In genomic region chr11:90722552-90723190, GRCh38 we compare ENCODE assay signal across 25 cellular contexts.
A peak's percentile ranks its signal among the peaks of the same experiment; 100 is the strongest.
DNase-seq lines count a peak whose midpoint lies in the region; ATAC-seq, FAIRE-seq and TF ChIP-seq lines count a peak whose summit lies in the region.
"Had no signal": no experiment of that assay in that cellular context is flagged by ENCODE, and none has a peak within 500 bp of the region (broad histone marks: within the 10 kb centered on the region; RNA-seq: fewer than 3 reads in every experiment).

No MANE protein-coding gene starts in this region.

- TF ChIP-seq RAD21 in GM12878 (IDR thresholded peaks at IDR 0.05; ENCODE audit: insufficient read depth, low read depth, low read length): no peak

- no peaks in the 10 kb centered on the region for H3K27me3 ChIP-seq in GM12878 (replicated peaks in 1 of 2; ENCODE audit: control insufficient read depth in 2 of 2, insufficient read depth in 2 of 2, low read length in 1 of 2)
- H3K27me3 ChIP-seq in right cardiac atrium (ENCODE audit: control insufficient read depth, insufficient read depth): no peaks in the 10 kb centered on the region
- H3K27me3 ChIP-seq: neutrophil, Peyer's patch had no signal

- H3K79me2 ChIP-seq in GM12878 (ENCODE audit: control insufficient read depth, insufficient read depth, low read length): no peaks in the 10 kb centered on the region

- H3K9ac ChIP-seq in GM12878 (ENCODE audit: control insufficient read depth, insufficient read depth, low read length): no peak overlapping the region

- TF ChIP-seq CTCF in NB4 (IDR thresholded peaks at IDR 0.05; ENCODE audit: low read depth, low read length) (no peak), GM12878 (IDR thresholded peaks at IDR 0.05 in 2 of 3, conservative IDR thresholded peaks at IDR 0.05 in 1 of 3; ENCODE audit: control insufficient read depth in 2 of 3, extremely low read depth in 1 of 3, insufficient read depth in 1 of 3, low read depth in 3 of 3, low read length in 3 of 3) (no peak), lower leg skin (IDR thresholded peaks at IDR 0.05) (no peak)

- H3K27ac ChIP-seq in GM12878 (ENCODE audit: control insufficient read depth, insufficient read depth) (no peak overlapping the region), right cardiac atrium (ENCODE audit: low read length) (no peak overlapping the region)
- H3K27ac ChIP-seq: neutrophil, Peyer's patch, thoracic aorta, VCaP had no signal

- FAIRE-seq in GM12878 (lab: Jason Lieb, UNC): no peak
- FAIRE-seq: A204.1, colon, endometrium had no signal

- H4K20me1 ChIP-seq in GM12878 (ENCODE audit: control insufficient read depth, insufficient read depth): no peaks in the 10 kb centered on the region

- no peaks in the 10 kb centered on the region for H3K4me1 ChIP-seq in GM12878 (ENCODE audit: control insufficient read depth, insufficient read depth, low read length)
- no peaks in the 10 kb centered on the region for H3K4me1 ChIP-seq in right cardiac atrium (ENCODE audit: control insufficient read depth, insufficient read depth, low read length)
- H3K4me1 ChIP-seq: Peyer's patch had no signal

- RAD21 ChIA-PET in GM12878 (lab: Charles Lee; ENCODE audit: unreplicated experiment): interaction anchor here (0.6 kb wide), 1 partner anchor 82 kb away, joined by 4 read pairs; no protein-coding TSS in a partner anchor

- TF ChIP-seq POLR2A in NB4 (IDR thresholded peaks at IDR 0.05; ENCODE audit: extremely low read depth, insufficient read length) (no peak), GM12878 (IDR thresholded peaks at IDR 0.05; ENCODE audit: low read depth, low read length) (no peak), lower leg skin (IDR thresholded peaks at IDR 0.05) (no peak)

- POLR2A ChIA-PET in GM12878 (lab: Charles Lee): no interaction called here

- H3K4me3 ChIP-seq in NB4 (ENCODE audit: low read depth, low read length) (no peak overlapping the region), GM12878 (no peak overlapping the region), skeletal muscle cell (ENCODE audit: low read depth, low read length) (no peak overlapping the region), lower leg skin (ENCODE audit: low read depth, poor library complexity, severe bottlenecking) (no peak overlapping the region), right cardiac atrium (ENCODE audit: low read length) (no peak overlapping the region)
- H3K4me3 ChIP-seq: Peyer's patch, thoracic aorta had no signal

- TF ChIP-seq EP300 in GM12878 (IDR thresholded peaks at IDR 0.05; ENCODE audit: borderline replicate concordance in 1 of 2, control insufficient read depth in 1 of 2, low read depth in 2 of 2, low read length in 2 of 2): no peak

- DNase-seq in NCI-H748 (lab: John Stamatoyannopoulos, UW; ENCODE audit: unreplicated experiment) (peak; percentile 45), NCI-H748 treated with DMSO at 0.1 percent for 48 hours (lab: John Stamatoyannopoulos, UW) (no peak), NB4 (ENCODE audit: low read depth) (peak; percentile 51), GM12878 (ENCODE audit: low read depth, low spot score) (no peak), skeletal muscle cell (ENCODE audit: low read depth) (peak; percentile 4), lower leg skin (ENCODE audit: low spot score in 2 of 2) (no peak), right cardiac atrium (no peak)
- DNase-seq: activated CD4-positive, alpha-beta memory T cell treated with anti-CD3 and anti-CD28 coated beads, Interleukin-2, amount 10 ng/mL, durations not matched to agents 7 days and 5 days; activated T-cell treated with anti-CD3 and anti-CD28 coated beads, Interleukin-2, amount 50 U/mL, for 24 hours; CD4-positive, CD25-positive, alpha-beta regulatory T cell; HCEC 1CT; IMR-90; left cardiac atrium; midbrain; NCI-H1092; Peyer's patch; stimulated activated CD4-positive, alpha-beta T cell treated with anti-CD3 and anti-CD28 coated beads, Interleukin-15, amount 100 ng/mL, for 24 hours had no signal

- BruUV-seq in GM12878 (replicated peaks; lab: Mats Ljungman, UMichigan): no TSS peak

- H3K9me3 ChIP-seq in GM12878 (replicated peaks; ENCODE audit: control insufficient read depth, insufficient read depth, low read length) (no peaks in the 10 kb centered on the region; the same call in 2 of the 3 replicates), right cardiac atrium (ENCODE audit: control insufficient read depth, low read length) (no peaks in the 10 kb centered on the region)
- H3K9me3 ChIP-seq: neutrophil, Peyer's patch, thoracic aorta had no signal

- ATAC-seq in GM12878 (peak; percentile 62), GM21390 (IDR thresholded peaks at IDR 0.05; ENCODE audit: unreplicated experiment) (no peak), right cardiac atrium (no peak)
- ATAC-seq: left cardiac atrium; stimulated activated effector memory CD8-positive, alpha-beta T cell treated with anti-CD3 and anti-CD28 coated beads, Interleukin-12 subunit alpha, Interleukin-12 subunit beta, amount 100 ng/mL, for 72 hours had no signal

- H3K4me2 ChIP-seq in GM12878 (ENCODE audit: control insufficient read depth, insufficient read depth): 0 out of 2 replicates have a peak overlapping the region, but pooled peaks have one; percentile 9

- no peaks in the 10 kb centered on the region for H3K36me3 ChIP-seq in GM12878 (ENCODE audit: control insufficient read depth in 2 of 2, insufficient read depth in 2 of 2, low read length in 1 of 2)
- H3K36me3 ChIP-seq: neutrophil, Peyer's patch, thoracic aorta had no signal

- no peak overlapping the region for H2AFZ ChIP-seq in GM12878 (ENCODE audit: control insufficient read depth, low read depth, low read length)

- WGBS in GM12878 (ENCODE audit: insufficient coverage, insufficient replicate concordance, low lambda C conversion rate, missing lambda C conversion rate): 48% methylated on average over 3 of the region's 3 CpGs
- 67 to 77% methylated on average over 3 of the region's 3 CpGs for WGBS in lower leg skin, 2 donors
- 70% methylated on average over 3 of the region's 3 CpGs for WGBS in right cardiac atrium

- CTCF ChIA-PET in GM12878 (lab: Yijun Ruan, JAX): no interaction called here

- intact Hi-C loops in GM12878 (cut with micrococcal nuclease; ENCODE audit: unreplicated experiment) (no loop called here), lower leg skin (cut with DNase I; ENCODE audit: low total_unique reads) (no loop called here), right cardiac atrium (cut with DNase I) (no loop called here)

- in situ Hi-C loops in GM12878 (cut with MboI): no loop called here

- SMC1A ChIA-PET in GM12878 (lab: Charles Lee; ENCODE audit: uncharacterized antibody, unreplicated experiment): interaction anchor here (1.2 kb wide), 1 partner anchor 15 kb away, joined by 3 read pairs; no protein-coding TSS in a partner anchor

TF ChIP-seq in GM12878, 131 proteins besides CTCF, POLR2A, EP300 and RAD21 (continues in another document):
- TF ChIP-seq ASH2L (IDR thresholded peaks at IDR 0.05; ENCODE audit: borderline replicate concordance, low read depth) (no peak), BACH1 (IDR thresholded peaks at IDR 0.05; ENCODE audit: borderline replicate concordance) (no peak), IKZF2 (IDR thresholded peaks at IDR 0.05) (peak in 1 of 2 experiments; percentile 20; a peak in 1 of 4 replicates), SPI1 (IDR thresholded peaks at IDR 0.05; ENCODE audit: borderline replicate concordance, insufficient read depth, low read depth, low read length) (peak; percentile 28; the same call in 1 of the 2 replicates), SREBF1 (IDR thresholded peaks at IDR 0.05; ENCODE audit: low read length) (no peak), BHLHE40 (IDR thresholded peaks at IDR 0.05; ENCODE audit: borderline replicate concordance in 1 of 2, low read depth in 2 of 2, low read length in 1 of 2) (no peak), CBX3 (IDR thresholded peaks at IDR 0.05; ENCODE audit: borderline replicate concordance, low read depth) (no peak), MEF2A (IDR thresholded peaks at IDR 0.05; ENCODE audit: insufficient read depth, low read depth, low read length) (no peak), POU2F2 (IDR thresholded peaks at IDR 0.05; ENCODE audit: borderline replicate concordance, low read depth, low read length) (no peak), CHD1 (IDR thresholded peaks at IDR 0.05; ENCODE audit: low read depth, low read length) (no peak), IKZF1 (conservative IDR thresholded peaks at IDR 0.05) (0 out of 2 replicates have a peak, but pooled peaks have one; percentile 19), SREBF2 (IDR thresholded peaks at IDR 0.05; ENCODE audit: low read length) (no peak), SIN3A (IDR thresholded peaks at IDR 0.05; ENCODE audit: low read depth, low read length) (no peak), RELB (IDR thresholded peaks at IDR 0.05; ENCODE audit: low read depth) (peak; percentile 90), RCOR1 (conservative IDR thresholded peaks at IDR 0.05; ENCODE audit: low read depth, low read length) (no peak), DPF2 (IDR thresholded peaks at IDR 0.05) (0 out of 2 replicates have a peak, but pooled peaks have one; percentile 17), STAT1 (conservative IDR thresholded peaks at IDR 0.05) (no peak)

Comparison
In these comparisons a context has a peak if more than half of its experiments do, and no peak if none do; other contexts are left out.
1. DNase-seq: peak in NCI-H748 (single experiment), NB4 (single experiment) and skeletal muscle cell (single experiment); none in NCI-H748 treated with DMSO at 0.1 percent for 48 hours (single experiment), GM12878 (single experiment), lower leg skin (0 of 2) and right cardiac atrium (0 of 3).